1 cellular context compared by ENCODE assay signal in the genomic region with DNA sequence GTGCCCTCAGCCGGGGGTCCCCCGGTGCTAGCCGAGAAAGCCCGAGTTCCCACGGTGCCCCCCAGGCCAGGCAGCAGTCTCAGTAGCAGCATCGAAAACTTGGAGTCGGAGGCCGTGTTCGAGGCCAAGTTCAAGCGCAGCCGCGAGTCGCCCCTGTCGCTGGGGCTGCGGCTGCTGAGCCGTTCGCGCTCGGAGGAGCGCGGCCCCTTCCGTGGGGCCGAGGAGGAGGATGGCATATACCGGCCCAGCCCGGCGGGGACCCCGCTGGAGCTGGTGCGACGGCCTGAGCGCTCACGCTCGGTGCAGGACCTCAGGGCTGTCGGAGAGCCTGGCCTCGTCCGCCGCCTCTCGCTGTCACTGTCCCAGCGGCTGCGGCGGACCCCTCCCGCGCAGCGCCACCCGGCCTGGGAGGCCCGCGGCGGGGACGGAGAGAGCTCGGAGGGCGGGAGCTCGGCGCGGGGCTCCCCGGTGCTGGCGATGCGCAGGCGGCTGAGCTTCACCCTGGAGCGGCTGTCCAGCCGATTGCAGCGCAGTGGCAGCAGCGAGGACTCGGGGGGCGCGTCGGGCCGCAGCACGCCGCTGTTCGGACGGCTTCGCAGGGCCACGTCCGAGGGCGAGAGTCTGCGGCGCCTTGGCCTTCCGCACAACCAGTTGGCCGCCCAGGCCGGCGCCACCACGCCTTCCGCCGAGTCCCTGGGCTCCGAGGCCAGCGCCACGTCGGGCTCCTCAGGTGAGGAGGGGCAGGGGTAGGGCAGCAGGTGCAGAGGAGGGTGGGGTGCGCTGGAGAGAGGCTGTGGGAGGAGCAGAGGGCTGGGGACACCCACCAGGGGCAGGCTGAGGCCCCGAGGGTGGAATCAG.
TF ChIP-seq lines count a peak whose summit lies in the region.

No MANE protein-coding gene starts in this region.

TF ChIP-seq in GM23338, 12 proteins besides CTCF, POLR2A, EP300 and RAD21 (continued from another document):
- TF ChIP-seq, protein P1, sequence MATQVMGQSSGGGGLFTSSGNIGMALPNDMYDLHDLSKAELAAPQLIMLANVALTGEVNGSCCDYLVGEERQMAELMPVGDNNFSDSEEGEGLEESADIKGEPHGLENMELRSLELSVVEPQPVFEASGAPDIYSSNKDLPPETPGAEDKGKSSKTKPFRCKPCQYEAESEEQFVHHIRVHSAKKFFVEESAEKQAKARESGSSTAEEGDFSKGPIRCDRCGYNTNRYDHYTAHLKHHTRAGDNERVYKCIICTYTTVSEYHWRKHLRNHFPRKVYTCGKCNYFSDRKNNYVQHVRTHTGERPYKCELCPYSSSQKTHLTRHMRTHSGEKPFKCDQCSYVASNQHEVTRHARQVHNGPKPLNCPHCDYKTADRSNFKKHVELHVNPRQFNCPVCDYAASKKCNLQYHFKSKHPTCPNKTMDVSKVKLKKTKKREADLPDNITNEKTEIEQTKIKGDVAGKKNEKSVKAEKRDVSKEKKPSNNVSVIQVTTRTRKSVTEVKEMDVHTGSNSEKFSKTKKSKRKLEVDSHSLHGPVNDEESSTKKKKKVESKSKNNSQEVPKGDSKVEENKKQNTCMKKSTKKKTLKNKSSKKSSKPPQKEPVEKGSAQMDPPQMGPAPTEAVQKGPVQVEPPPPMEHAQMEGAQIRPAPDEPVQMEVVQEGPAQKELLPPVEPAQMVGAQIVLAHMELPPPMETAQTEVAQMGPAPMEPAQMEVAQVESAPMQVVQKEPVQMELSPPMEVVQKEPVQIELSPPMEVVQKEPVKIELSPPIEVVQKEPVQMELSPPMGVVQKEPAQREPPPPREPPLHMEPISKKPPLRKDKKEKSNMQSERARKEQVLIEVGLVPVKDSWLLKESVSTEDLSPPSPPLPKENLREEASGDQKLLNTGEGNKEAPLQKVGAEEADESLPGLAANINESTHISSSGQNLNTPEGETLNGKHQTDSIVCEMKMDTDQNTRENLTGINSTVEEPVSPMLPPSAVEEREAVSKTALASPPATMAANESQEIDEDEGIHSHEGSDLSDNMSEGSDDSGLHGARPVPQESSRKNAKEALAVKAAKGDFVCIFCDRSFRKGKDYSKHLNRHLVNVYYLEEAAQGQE (IDR thresholded peaks at IDR 0.05; ENCODE audit: unreplicated experiment), result peak; percentile 8
- TF ChIP-seq CREB1 (CRISPR knock-in tag; IDR thresholded peaks at IDR 0.05; ENCODE audit: low read depth), result no peak
- no peak for TF ChIP-seq EZH2phosphoT487 (IDR thresholded peaks at IDR 0.05; ENCODE audit: unreplicated experiment)
- TF ChIP-seq EZH2 (IDR thresholded peaks at IDR 0.05; ENCODE audit: low read depth, unreplicated experiment), result no peak
- no peak for TF ChIP-seq STAT1 (IDR thresholded peaks at IDR 0.05; ENCODE audit: unreplicated experiment)
TF ChIP-seq in GM23338: peak in this region for 1.
